Comparison of ENCODE assay signal across 8 cellular contexts in genomic region chr1:209565759-209566678, GRCh38. TPM values are rescaled to one million over a fixed set of nuclear protein-coding genes. Genes with fewer than 3 reads are reported as not detected.
DNase-seq lines count a peak whose midpoint lies in the region; ATAC-seq and TF ChIP-seq lines count a peak whose summit lies in the region.

No MANE protein-coding gene starts in this region.

- POLR2A ChIA-PET in activated CD4-positive, alpha-beta T cell treated with anti-CD3 and anti-CD28 coated beads for 36 hours (lab: Charles Lee) = no interaction called here

- peaks cover 9% of the 10 kb centered on the region for H3K27me3 Mint-ChIP-seq in activated CD4-positive, alpha-beta T cell treated with anti-CD3 and anti-CD28 coated beads for 36 hours

- TF ChIP-seq POLR2A in lower leg skin (IDR thresholded peaks at IDR 0.05) = no peak

- no peak overlapping the region for H3K4me3 Mint-ChIP-seq in activated CD4-positive, alpha-beta T cell treated with anti-CD3 and anti-CD28 coated beads for 36 hours

- no peaks in the 10 kb centered on the region for H3K9me3 Mint-ChIP-seq in activated CD4-positive, alpha-beta T cell treated with anti-CD3 and anti-CD28 coated beads for 36 hours (ENCODE audit: low read depth)

- H3K36me3 Mint-ChIP-seq in activated CD4-positive, alpha-beta T cell treated with anti-CD3 and anti-CD28 coated beads for 36 hours (ENCODE audit: low read depth) = no peaks in the 10 kb centered on the region

- peak in 1 of 3 donors; percentile 37 for TF ChIP-seq CTCF in lower leg skin (IDR thresholded peaks at IDR 0.05)

- DNase-seq in AML-193 (lab: John Stamatoyannopoulos, UW) (peak; percentile 68), NCI-H345 treated with DMSO at 0.1 percent for 48 hours (lab: John Stamatoyannopoulos, UW; ENCODE audit: unreplicated experiment) (peak; percentile 88), dedifferentiated amniotic fluid mesenchymal stem cell (ENCODE audit: extremely low spot score) (peak; percentile 79), lower leg skin (ENCODE audit: low spot score in 2 of 2) (peak; percentile 89 to 94)
- DNase-seq in activated CD4-positive, alpha-beta T cell treated with anti-CD3 and anti-CD28 coated beads for 36 hours = peak; percentile 88
- DNase-seq in stimulated activated CD4-positive, alpha-beta T cell treated with anti-CD3 and anti-CD28 coated beads, TNF-alpha, amount 100 ng/mL, for 48 hours (ENCODE audit: low read depth in 3 of 3) = peak; percentile 54 to 83 (median 73)

- H3K4me1 Mint-ChIP-seq in activated CD4-positive, alpha-beta T cell treated with anti-CD3 and anti-CD28 coated beads for 36 hours = peaks cover 21% of the 10 kb centered on the region

- WGBS in lower leg skin, 2 donors = 31 to 34% methylated on average over 15 of the region's 15 CpGs

- intact Hi-C loops in activated CD4-positive, alpha-beta T cell treated with anti-CD3 and anti-CD28 coated beads for 36 hours (cut with DNase I, micrococcal nuclease) = loop anchor here (1.0 to 5.0 kb wide), 3 partner anchors 363 to 913 kb away; no protein-coding TSS in a partner anchor
- intact Hi-C loops in lower leg skin (cut with DNase I; ENCODE audit: low total_unique reads) = no loop called here

- CTCF ChIA-PET in activated CD4-positive, alpha-beta T cell treated with anti-CD3 and anti-CD28 coated beads for 36 hours (lab: Charles Lee) = interaction anchor here (0.6 to 4.6 kb wide), 38 partner anchors 9 to 726 kb away, joined by 3 to 34 read pairs (median 4); partner anchors contain the start of gene CAMK1G

- peak; percentile 78 for ATAC-seq in GM19043 (IDR thresholded peaks at IDR 0.05; ENCODE audit: low read depth, unreplicated experiment)
- peak; percentile 82 for ATAC-seq in HG03196 (IDR thresholded peaks at IDR 0.05; ENCODE audit: unreplicated experiment)
- peak; percentile 89 for ATAC-seq in activated CD4-positive, alpha-beta T cell treated with anti-CD3 and anti-CD28 coated beads for 36 hours

- H3K4me3 ChIP-seq in lower leg skin (ENCODE audit: low read depth, poor library complexity, severe bottlenecking) = no peak overlapping the region

- no peak overlapping the region for H3K27ac Mint-ChIP-seq in activated CD4-positive, alpha-beta T cell treated with anti-CD3 and anti-CD28 coated beads for 36 hours

RNA-seq across cellular contexts. Expression of gene CAMK1G, which starts 17.5 kb away (rescaled TPM):
- total RNA-seq in activated CD4-positive, alpha-beta T cell treated with anti-CD3 and anti-CD28 coated beads for 36 hours = under 1 TPM; 0.09 to 0.23 TPM
- total RNA-seq in lower leg skin = 1 to 10 TPM in 1 of 4 donors, not detected in 3; 1.8 TPM
